In the genomic region with DNA sequence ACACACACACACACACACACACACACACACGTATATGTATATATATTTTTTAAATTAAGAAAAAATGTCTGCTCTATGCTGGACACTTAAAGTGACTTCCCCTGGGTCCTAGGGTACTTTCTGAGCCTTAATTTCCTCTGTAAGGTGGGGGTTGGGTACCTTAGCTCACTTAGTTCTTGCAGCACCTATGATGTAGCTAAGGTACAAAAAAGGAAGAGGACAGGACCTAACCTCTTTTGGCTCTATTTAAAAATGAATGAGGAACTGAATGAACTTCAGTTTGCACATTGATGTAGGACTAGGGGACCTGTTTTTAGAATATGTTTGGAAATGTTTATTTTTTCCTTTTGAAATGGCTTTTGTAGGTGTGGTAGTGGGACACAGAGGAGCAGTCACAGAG, we compare ENCODE assay signal across 14 cellular contexts. TPM values are rescaled to one million over a fixed set of nuclear protein-coding genes. Genes with fewer than 3 reads are reported as not detected.
A peak's percentile ranks its signal among the peaks of the same experiment; 100 is the strongest.
DNase-seq lines count a peak whose midpoint lies in the region; ATAC-seq and TF ChIP-seq lines count a peak whose summit lies in the region.
"Had no signal": no experiment of that assay in that cellular context is flagged by ENCODE, and none has a peak within 500 bp of the region (broad histone marks: within the 10 kb centered on the region; RNA-seq: fewer than 3 reads in every experiment).

No MANE protein-coding gene starts in this region.

- H3K27ac ChIP-seq in transverse colon: peak overlapping the region in 3 of 4 donors; percentile 79 to 87 (median 85)

- TF ChIP-seq EP300 in transverse colon (IDR thresholded peaks at IDR 0.05; ENCODE audit: low read depth): no peak

- no peaks in the 10 kb centered on the region for H3K9me3 Mint-ChIP-seq in activated naive CD8-positive, alpha-beta T cell (ENCODE audit: low read depth)
- H3K9me3 Mint-ChIP-seq in activated naive CD8-positive, alpha-beta T cell treated with anti-CD3 and anti-CD28 coated beads for 36 hours: no peaks in the 10 kb centered on the region
- no peaks in the 10 kb centered on the region for H3K9me3 Mint-ChIP-seq in glutamatergic neuron (ENCODE audit: unreplicated experiment)
- H3K9me3 Mint-ChIP-seq: activated naive CD8-positive, alpha-beta T cell treated with anti-CD3 and anti-CD28 coated beads, Interleukin-2, amount 10 ng/mL, durations not matched to agents 7 days and 5 days had no signal

- in situ Hi-C loops in transverse colon (cut with MboI; ENCODE audit: low pct_ligation_motif_present in 1 of 4, low pct_unique_long_range_greater_than_20kb in 1 of 4, low sequenced_read_pairs in 3 of 4): no loop called here

- no peak overlapping the region for H3K4me3 ChIP-seq in transverse colon
- H3K4me3 ChIP-seq: MG63 had no signal

- 62 to 78% methylated on average over 1 of the region's 1 CpG for WGBS in transverse colon (ENCODE audit: low coverage in 1 of 2), 2 donors

- H3K4me1 ChIP-seq in transverse colon: peaks cover 22 to 95% (median 74%) of the 10 kb centered on the region in 4 donors

- TF ChIP-seq CTCF in glutamatergic neuron (IDR thresholded peaks at IDR 0.05; ENCODE audit: partially characterized antibody, unreplicated experiment): no peak
- TF ChIP-seq CTCF in transverse colon (IDR thresholded peaks at IDR 0.05): no peak

- H3K9me3 ChIP-seq in transverse colon: no peaks in the 10 kb centered on the region
- H3K9me3 ChIP-seq: MG63 had no signal

- H3K4me1 Mint-ChIP-seq in activated naive CD8-positive, alpha-beta T cell (ENCODE audit: low read depth): peaks cover 63% of the 10 kb centered on the region
- peaks cover 47% of the 10 kb centered on the region for H3K4me1 Mint-ChIP-seq in activated naive CD8-positive, alpha-beta T cell treated with anti-CD3 and anti-CD28 coated beads for 36 hours
- H3K4me1 Mint-ChIP-seq in glutamatergic neuron (ENCODE audit: low read depth, unreplicated experiment): peaks cover 32% of the 10 kb centered on the region

- H3K27me3 ChIP-seq in transverse colon: no peaks in the 10 kb centered on the region
- H3K27me3 ChIP-seq: MG63 had no signal

- intact Hi-C loops in transverse colon (cut with DNase I; ENCODE audit: low total_unique reads): no loop called here

- H3K27ac Mint-ChIP-seq in activated naive CD8-positive, alpha-beta T cell: peak overlapping the region; percentile 84
- H3K27ac Mint-ChIP-seq in activated naive CD8-positive, alpha-beta T cell treated with anti-CD3 and anti-CD28 coated beads for 36 hours: no peak overlapping the region
- no peak overlapping the region for H3K27ac Mint-ChIP-seq in glutamatergic neuron (ENCODE audit: unreplicated experiment)
- H3K27ac Mint-ChIP-seq: activated naive CD8-positive, alpha-beta T cell treated with anti-CD3 and anti-CD28 coated beads, Interleukin-2, amount 10 ng/mL, durations not matched to agents 7 days and 5 days had no signal

- H3K36me3 Mint-ChIP-seq in activated naive CD8-positive, alpha-beta T cell: peaks cover 11% of the 10 kb centered on the region
- peaks cover 18% of the 10 kb centered on the region for H3K36me3 Mint-ChIP-seq in activated naive CD8-positive, alpha-beta T cell treated with anti-CD3 and anti-CD28 coated beads for 36 hours
- peaks cover 4% of the 10 kb centered on the region for H3K36me3 Mint-ChIP-seq in glutamatergic neuron (ENCODE audit: unreplicated experiment)

- no peaks in the 10 kb centered on the region for H3K36me3 ChIP-seq in transverse colon

- no peak for ATAC-seq in GM21526 (IDR thresholded peaks at IDR 0.05; ENCODE audit: low FRiP score, unreplicated experiment)
- ATAC-seq in GM18858 (IDR thresholded peaks at IDR 0.05; ENCODE audit: unreplicated experiment): no peak

- no peaks in the 10 kb centered on the region for H3K27me3 Mint-ChIP-seq in activated naive CD8-positive, alpha-beta T cell
- H3K27me3 Mint-ChIP-seq in activated naive CD8-positive, alpha-beta T cell treated with anti-CD3 and anti-CD28 coated beads for 36 hours: no peaks in the 10 kb centered on the region
- no peaks in the 10 kb centered on the region for H3K27me3 Mint-ChIP-seq in glutamatergic neuron (ENCODE audit: unreplicated experiment)
- H3K27me3 Mint-ChIP-seq: activated naive CD8-positive, alpha-beta T cell treated with anti-CD3 and anti-CD28 coated beads, Interleukin-2, amount 10 ng/mL, durations not matched to agents 7 days and 5 days had no signal

- no peak for DNase-seq in activated naive CD8-positive, alpha-beta T cell treated with anti-CD3 and anti-CD28 coated beads for 36 hours
- DNase-seq in SKM-1 treated with dmso at 0.1 percent for 144 hours (lab: John Stamatoyannopoulos, UW; ENCODE audit: unreplicated experiment) (peak; percentile 76), glutamatergic neuron (no peak), transverse colon (no peak), HK-2 (ENCODE audit: unreplicated experiment) (no peak)
- DNase-seq: activated CD4-positive, alpha-beta T cell treated with anti-CD3 and anti-CD28 coated beads, Interleukin-2, amount 50 U/mL, for 48 hours; activated naive CD8-positive, alpha-beta T cell treated with anti-CD3 and anti-CD28 coated beads, Interleukin-2, amount 10 ng/mL, durations not matched to agents 7 days and 5 days; MG63; midbrain; NCI-H2171; posterior cingulate gyrus had no signal

- TF ChIP-seq POLR2A in transverse colon (IDR thresholded peaks at IDR 0.05): no peak

- no peak overlapping the region for H3K4me3 Mint-ChIP-seq in activated naive CD8-positive, alpha-beta T cell
- H3K4me3 Mint-ChIP-seq in activated naive CD8-positive, alpha-beta T cell treated with anti-CD3 and anti-CD28 coated beads for 36 hours: no peak overlapping the region
- H3K4me3 Mint-ChIP-seq in glutamatergic neuron (ENCODE audit: unreplicated experiment): peak overlapping the region; percentile 4
- H3K4me3 Mint-ChIP-seq: activated naive CD8-positive, alpha-beta T cell treated with anti-CD3 and anti-CD28 coated beads, Interleukin-2, amount 10 ng/mL, durations not matched to agents 7 days and 5 days had no signal

RNA-seq across cellular contexts. Expression of a gene that starts 11.1 kb away (rescaled TPM):
- total RNA-seq in activated naive CD8-positive, alpha-beta T cell treated with anti-CD3 and anti-CD28 coated beads for 36 hours: 10 to 100 TPM; 68.1 to 74.8 TPM
- total RNA-seq in glutamatergic neuron (ENCODE audit: unreplicated experiment) (291 TPM), transverse colon (100 to 1,000 TPM; 156 to 252 (median 166) TPM)

RNA-seq across cellular contexts. Expression of a gene that starts 43.6 kb away (rescaled TPM):
- 10 to 100 TPM; 14.4 to 15.8 TPM for total RNA-seq in activated naive CD8-positive, alpha-beta T cell treated with anti-CD3 and anti-CD28 coated beads for 36 hours
- total RNA-seq in glutamatergic neuron (ENCODE audit: unreplicated experiment) (9.4 TPM), transverse colon (1 to 10 TPM in 2 of 4 donors, not detected in 2; 5.9 to 9.8 TPM)
